In genomic region chr6:166412911-166413384, GRCh38 we compare ENCODE assay signal across 19 cellular contexts.
"Had no signal": no experiment of that assay in that cellular context is flagged by ENCODE, and none has a peak within 500 bp of the region (broad histone marks: within the 10 kb centered on the region; RNA-seq: fewer than 3 reads in every experiment).

No MANE protein-coding gene starts in this region.

- H3K9me3 ChIP-seq: colonic mucosa, transverse colon, uterus had no signal

- H3K4me3 Mint-ChIP-seq: activated CD4-positive, alpha-beta memory T cell treated with anti-CD3 and anti-CD28 coated beads, Interleukin-2, amount 10 ng/mL, durations not matched to agents 7 days and 5 days; activated naive CD8-positive, alpha-beta T cell treated with anti-CD3 and anti-CD28 coated beads, Interleukin-2, amount 50 U/mL, for 24 hours; activated T-cell treated with anti-CD3 and anti-CD28 coated beads, Interleukin-2, amount 50 U/mL, for 24 hours; brain; nephron progenitor cell had no signal

- H3K27me3 ChIP-seq: colonic mucosa, transverse colon, uterus had no signal

- H3K27me3 Mint-ChIP-seq: activated naive CD8-positive, alpha-beta T cell treated with anti-CD3 and anti-CD28 coated beads, Interleukin-2, amount 50 U/mL, for 24 hours; activated T-cell treated with anti-CD3 and anti-CD28 coated beads, Interleukin-2, amount 50 U/mL, for 24 hours; brain had no signal

- H3K4me1 ChIP-seq: colonic mucosa, transverse colon, uterus had no signal

- H3K27ac Mint-ChIP-seq: activated CD4-positive, alpha-beta memory T cell treated with anti-CD3 and anti-CD28 coated beads, Interleukin-2, amount 10 ng/mL, durations not matched to agents 7 days and 5 days; activated naive CD8-positive, alpha-beta T cell treated with anti-CD3 and anti-CD28 coated beads, Interleukin-2, amount 50 U/mL, for 24 hours; activated T-cell treated with anti-CD3 and anti-CD28 coated beads, Interleukin-2, amount 50 U/mL, for 24 hours; brain; nephron progenitor cell had no signal

- DNase-seq: activated CD4-positive, alpha-beta memory T cell treated with anti-CD3 and anti-CD28 coated beads, Interleukin-2, amount 10 ng/mL, durations not matched to agents 7 days and 5 days; activated CD4-positive, alpha-beta T cell treated with anti-CD3 and anti-CD28 coated beads for 1 hour; activated gamma-delta T cell; activated naive CD8-positive, alpha-beta T cell treated with anti-CD3 and anti-CD28 coated beads, Interleukin-2, amount 50 U/mL, for 24 hours; activated T-cell treated with anti-CD3 and anti-CD28 coated beads, Interleukin-2, amount 50 U/mL, for 24 hours; anterior cingulate cortex; colonic mucosa; foreskin melanocyte; glutamatergic neuron; hippocampal formation; nephron progenitor cell; occipital lobe; stimulated activated naive CD8-positive, alpha-beta T cell treated with anti-CD3 and anti-CD28 coated beads, Interleukin-15, Interleukin-2, amounts not matched to agents 100 U/mL and 50 U/mL, for 24 hours; transverse colon; uterus; WERI-Rb-1 had no signal

- H3K4me3 ChIP-seq: colonic mucosa, lung, transverse colon, uterus had no signal

- H3K27ac ChIP-seq: colonic mucosa, transverse colon, uterus, WERI-Rb-1 had no signal

- H3K4me1 Mint-ChIP-seq: brain had no signal

- H3K36me3 ChIP-seq: colonic mucosa, transverse colon, uterus, WERI-Rb-1 had no signal

- ATAC-seq: activated naive CD8-positive, alpha-beta T cell treated with anti-CD3 and anti-CD28 coated beads, Interleukin-2, amount 50 U/mL, for 24 hours; left lobe of liver; stimulated activated naive CD8-positive, alpha-beta T cell treated with anti-CD3 and anti-CD28 coated beads, Interleukin-15, Interleukin-2, amounts not matched to agents 100 U/mL and 50 U/mL, for 24 hours had no signal
